ENCODE assay signal across 16 cellular contexts in the genomic region with DNA sequence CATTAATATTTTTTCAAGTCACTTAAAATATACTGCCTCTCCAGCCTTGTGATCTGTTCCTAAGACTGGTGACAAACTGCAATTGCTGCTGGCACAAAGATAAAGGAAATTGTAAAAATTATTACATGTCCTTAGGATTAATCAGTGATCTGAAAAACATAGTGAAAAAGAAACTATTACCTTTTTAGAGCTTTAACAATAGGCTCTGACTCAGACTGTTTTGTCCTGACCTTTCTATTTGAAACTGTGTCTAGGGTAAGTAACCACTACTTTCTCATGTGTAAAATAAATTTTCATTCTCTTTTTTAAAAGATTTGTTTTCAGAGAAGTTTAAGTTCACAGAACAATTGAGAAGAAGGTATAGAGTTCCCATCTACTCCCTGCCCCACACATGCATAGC.
DNase-seq lines count a peak whose midpoint lies in the region; ATAC-seq and TF ChIP-seq lines count a peak whose summit lies in the region.
"Had no signal": no experiment of that assay in that cellular context is flagged by ENCODE, and none has a peak within 500 bp of the region (broad histone marks: within the 10 kb centered on the region; RNA-seq: fewer than 3 reads in every experiment).

No MANE protein-coding gene starts in this region.

- intact Hi-C loops in vagina (cut with DNase I), result no loop called here

- TF ChIP-seq CTCF in VCaP (conservative IDR thresholded peaks at IDR 0.05) (no peak), vagina (IDR thresholded peaks at IDR 0.05) (no peak)

- no peaks in the 10 kb centered on the region for H3K4me1 ChIP-seq in vagina
- H3K4me1 ChIP-seq: BE2C had no signal

- ATAC-seq in GM18520 (IDR thresholded peaks at IDR 0.05; ENCODE audit: unreplicated experiment) (peak; percentile 76), HG03432 (IDR thresholded peaks at IDR 0.05; ENCODE audit: unreplicated experiment) (peak; percentile 73), GM21786 (IDR thresholded peaks at IDR 0.05; ENCODE audit: unreplicated experiment) (no peak)
- ATAC-seq: GM12878, HepG2 had no signal

- no peaks in the 10 kb centered on the region for H3K36me3 ChIP-seq in vagina
- H3K36me3 ChIP-seq: BE2C had no signal

- H3K9me3 ChIP-seq in vagina, result no peaks in the 10 kb centered on the region
- H3K9me3 ChIP-seq: BE2C had no signal

- H3K27ac ChIP-seq in VCaP (peak overlapping the region; percentile 55), vagina (no peak overlapping the region)
- H3K27ac ChIP-seq: C4-2B had no signal

- DNase-seq in lung microvascular endothelial cell (ENCODE audit: low read depth in 2 of 2), result peak; percentile 23 to 68
- DNase-seq in NCI-H2107 (lab: John Stamatoyannopoulos, UW), result no peak
- no peak for DNase-seq in AG08395 (ENCODE audit: low spot score)
- no peak for DNase-seq in vagina (ENCODE audit: extremely low spot score in 2 of 2)
- DNase-seq: BE2C; CD4-positive, alpha-beta memory T cell; DMS79; GOT3; H9 had no signal

- no peaks in the 10 kb centered on the region for H3K27me3 ChIP-seq in vagina
- H3K27me3 ChIP-seq: BE2C had no signal

- H3K4me3 ChIP-seq in vagina, result no peak overlapping the region
- H3K4me3 ChIP-seq: GM12878 had no signal

- no peak for TF ChIP-seq POLR2A in vagina (IDR thresholded peaks at IDR 0.05)

Comparison
In these comparisons a context has a peak if more than half of its experiments do, and no peak if none do; other contexts are left out.
1. DNase-seq: peak in lung microvascular endothelial cell (2 of 2); none in NCI-H2107 (single experiment), AG08395 (single experiment) and vagina (0 of 2).